Comparison of ENCODE assay signal across 8 cellular contexts in genomic region chr16:30351586-30352419, GRCh38. TPM values are rescaled to one million over a fixed set of nuclear protein-coding genes. Genes with fewer than 3 reads are reported as not detected.
A peak's percentile ranks its signal among the peaks of the same experiment; 100 is the strongest.
DNase-seq lines count a peak whose midpoint lies in the region; ATAC-seq and TF ChIP-seq lines count a peak whose summit lies in the region.

No MANE protein-coding gene starts in this region.

- no peak for ATAC-seq in stimulated activated memory B cell treated with anti-CD40 and anti-IgM and Interleukin-4, amounts not matched to agents 10 μg/mL and 1 μg/mL and 100 μg/mL, for 72 hours
- ATAC-seq in GM18907 (IDR thresholded peaks at IDR 0.05; ENCODE audit: unreplicated experiment) (no peak), HG03469 (IDR thresholded peaks at IDR 0.05; ENCODE audit: unreplicated experiment) (no peak), WTC11 (no peak)

- CTCF ChIA-PET in WTC11 (lab: Charles Lee) = interaction anchor here (0.9 kb wide), 1 partner anchor 264 kb away, joined by 3 read pairs; no protein-coding TSS in a partner anchor

- POLR2A ChIA-PET in WTC11 (lab: Charles Lee) = no interaction called here

- H3K4me1 Mint-ChIP-seq in HFFc6 (ENCODE audit: low read depth) (peaks cover 44% of the 10 kb centered on the region), WTC11 (peaks cover 15% of the 10 kb centered on the region)
- H3K4me1 Mint-ChIP-seq in stimulated activated memory B cell treated with anti-CD40 and anti-IgM and Interleukin-4, amounts not matched to agents 10 μg/mL and 1 μg/mL and 100 μg/mL, for 72 hours = peaks cover 75% of the 10 kb centered on the region

- peak overlapping the region; percentile 73 for H3K4me3 Mint-ChIP-seq in HFFc6
- H3K4me3 Mint-ChIP-seq in stimulated activated memory B cell treated with anti-CD40 and anti-IgM and Interleukin-4, amounts not matched to agents 10 μg/mL and 1 μg/mL and 100 μg/mL, for 72 hours = no peak overlapping the region
- H3K4me3 Mint-ChIP-seq in WTC11 = no peak overlapping the region

- H3K27me3 Mint-ChIP-seq in HFFc6 (ENCODE audit: insufficient read depth) (peaks cover 9% of the 10 kb centered on the region), WTC11 (ENCODE audit: low read depth) (no peaks in the 10 kb centered on the region)
- no peaks in the 10 kb centered on the region for H3K27me3 Mint-ChIP-seq in stimulated activated memory B cell treated with anti-CD40 and anti-IgM and Interleukin-4, amounts not matched to agents 10 μg/mL and 1 μg/mL and 100 μg/mL, for 72 hours

- DNase-seq in HFFc6 (peak; percentile 76), amniotic stem cell (lab: John Stamatoyannopoulos, UW) (peak; percentile 33), hepatic stellate cell (ENCODE audit: low spot score) (peak; percentile 58), WTC11 (ENCODE audit: low spot score) (no peak), NCI-H146 (lab: John Stamatoyannopoulos, UW) (no peak)

- TF ChIP-seq CTCF in HFFc6 (IDR thresholded peaks at IDR 0.05) (no peak), WTC11 (IDR thresholded peaks at IDR 0.05) (no peak)

- H3K27ac Mint-ChIP-seq in HFFc6 (peak overlapping the region; percentile 91), WTC11 (no peak overlapping the region)
- peak overlapping the region; percentile 82 for H3K27ac Mint-ChIP-seq in stimulated activated memory B cell treated with anti-CD40 and anti-IgM and Interleukin-4, amounts not matched to agents 10 μg/mL and 1 μg/mL and 100 μg/mL, for 72 hours

- peaks cover 27% of the 10 kb centered on the region for H3K36me3 Mint-ChIP-seq in HFFc6 (ENCODE audit: low read depth)
- peaks cover 57% of the 10 kb centered on the region for H3K36me3 Mint-ChIP-seq in stimulated activated memory B cell treated with anti-CD40 and anti-IgM and Interleukin-4, amounts not matched to agents 10 μg/mL and 1 μg/mL and 100 μg/mL, for 72 hours
- H3K36me3 Mint-ChIP-seq in WTC11 = peaks cover 28% of the 10 kb centered on the region

- no peaks in the 10 kb centered on the region for H3K9me3 Mint-ChIP-seq in HFFc6
- H3K9me3 Mint-ChIP-seq in stimulated activated memory B cell treated with anti-CD40 and anti-IgM and Interleukin-4, amounts not matched to agents 10 μg/mL and 1 μg/mL and 100 μg/mL, for 72 hours = no peaks in the 10 kb centered on the region
- H3K9me3 Mint-ChIP-seq in WTC11 = no peaks in the 10 kb centered on the region

TF ChIP-seq in WTC11, 78 proteins besides CTCF, POLR2A, EP300 and RAD21 (continues in another document):
- TF ChIP-seq SP1 (CRISPR knock-in tag; conservative IDR thresholded peaks at IDR 0.05) = no peak
- TF ChIP-seq, protein P1, sequence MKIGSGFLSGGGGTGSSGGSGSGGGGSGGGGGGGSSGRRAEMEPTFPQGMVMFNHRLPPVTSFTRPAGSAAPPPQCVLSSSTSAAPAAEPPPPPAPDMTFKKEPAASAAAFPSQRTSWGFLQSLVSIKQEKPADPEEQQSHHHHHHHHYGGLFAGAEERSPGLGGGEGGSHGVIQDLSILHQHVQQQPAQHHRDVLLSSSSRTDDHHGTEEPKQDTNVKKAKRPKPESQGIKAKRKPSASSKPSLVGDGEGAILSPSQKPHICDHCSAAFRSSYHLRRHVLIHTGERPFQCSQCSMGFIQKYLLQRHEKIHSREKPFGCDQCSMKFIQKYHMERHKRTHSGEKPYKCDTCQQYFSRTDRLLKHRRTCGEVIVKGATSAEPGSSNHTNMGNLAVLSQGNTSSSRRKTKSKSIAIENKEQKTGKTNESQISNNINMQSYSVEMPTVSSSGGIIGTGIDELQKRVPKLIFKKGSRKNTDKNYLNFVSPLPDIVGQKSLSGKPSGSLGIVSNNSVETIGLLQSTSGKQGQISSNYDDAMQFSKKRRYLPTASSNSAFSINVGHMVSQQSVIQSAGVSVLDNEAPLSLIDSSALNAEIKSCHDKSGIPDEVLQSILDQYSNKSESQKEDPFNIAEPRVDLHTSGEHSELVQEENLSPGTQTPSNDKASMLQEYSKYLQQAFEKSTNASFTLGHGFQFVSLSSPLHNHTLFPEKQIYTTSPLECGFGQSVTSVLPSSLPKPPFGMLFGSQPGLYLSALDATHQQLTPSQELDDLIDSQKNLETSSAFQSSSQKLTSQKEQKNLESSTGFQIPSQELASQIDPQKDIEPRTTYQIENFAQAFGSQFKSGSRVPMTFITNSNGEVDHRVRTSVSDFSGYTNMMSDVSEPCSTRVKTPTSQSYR (CRISPR knock-in tag; IDR thresholded peaks at IDR 0.05) = no peak
- TF ChIP-seq ELF4 (CRISPR knock-in tag; IDR thresholded peaks at IDR 0.05; ENCODE audit: low read depth) = no peak
- TF ChIP-seq ARID4B (CRISPR knock-in tag; IDR thresholded peaks at IDR 0.05; ENCODE audit: borderline replicate concordance) = no peak
- TF ChIP-seq TEAD1 (CRISPR knock-in tag; IDR thresholded peaks at IDR 0.05) = no peak
- TF ChIP-seq, protein P2, sequence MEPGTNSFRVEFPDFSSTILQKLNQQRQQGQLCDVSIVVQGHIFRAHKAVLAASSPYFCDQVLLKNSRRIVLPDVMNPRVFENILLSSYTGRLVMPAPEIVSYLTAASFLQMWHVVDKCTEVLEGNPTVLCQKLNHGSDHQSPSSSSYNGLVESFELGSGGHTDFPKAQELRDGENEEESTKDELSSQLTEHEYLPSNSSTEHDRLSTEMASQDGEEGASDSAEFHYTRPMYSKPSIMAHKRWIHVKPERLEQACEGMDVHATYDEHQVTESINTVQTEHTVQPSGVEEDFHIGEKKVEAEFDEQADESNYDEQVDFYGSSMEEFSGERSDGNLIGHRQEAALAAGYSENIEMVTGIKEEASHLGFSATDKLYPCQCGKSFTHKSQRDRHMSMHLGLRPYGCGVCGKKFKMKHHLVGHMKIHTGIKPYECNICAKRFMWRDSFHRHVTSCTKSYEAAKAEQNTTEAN (CRISPR knock-in tag; IDR thresholded peaks at IDR 0.05) = no peak
- no peak for TF ChIP-seq ZNF416 (CRISPR knock-in tag; IDR thresholded peaks at IDR 0.05)
- TF ChIP-seq TEAD4 (CRISPR knock-in tag; IDR thresholded peaks at IDR 0.05) = no peak
- TF ChIP-seq GRHL2 (CRISPR knock-in tag; IDR thresholded peaks at IDR 0.05; ENCODE audit: insufficient replicate concordance, severe bottlenecking) = no peak
- TF ChIP-seq ATF3 (CRISPR knock-in tag; conservative IDR thresholded peaks at IDR 0.05) = no peak

RNA-seq across cellular contexts. Expression of gene CD2BP2, which starts 3.3 kb away (rescaled TPM):
- 10 to 100 TPM; 76.2 to 91.0 (median 80.4) TPM for total RNA-seq in HFFc6 (2021; fragmentation: NEBNext Ultra II Directional; extraction: Animal tissue kit (Norgen Biotek cat#: 25700))
- total RNA-seq in WTC11 (2021) = 51.0 to 56.6 TPM (median 51.1 TPM) in 3 replicates

RNA-seq across cellular contexts. Expression of gene TBC1D10B, which starts 18.5 kb away (rescaled TPM):
- 10 to 100 TPM; 44.6 to 51.6 (median 46.3) TPM for total RNA-seq in HFFc6 (2021; fragmentation: NEBNext Ultra II Directional; extraction: Animal tissue kit (Norgen Biotek cat#: 25700))
- 33.4 to 40.5 TPM (median 34.6 TPM) in 3 replicates for total RNA-seq in WTC11 (2021)

RNA-seq across cellular contexts. Expression of gene MYL11, which starts 22.8 kb away (rescaled TPM):
- 1 to 10 TPM in 1 of 6 experiments, under 1 TPM in 2, not detected in 3; 0.77 to 1.2 (median 0.82) TPM for total RNA-seq in HFFc6 (2021; fragmentation: NEBNext Ultra II Directional; extraction: Animal tissue kit (Norgen Biotek cat#: 25700))
- total RNA-seq in WTC11 (2021) = 0.80 to 1.3 TPM (median 0.85 TPM) in 3 replicates

RNA-seq across cellular contexts. Expression of gene SEPTIN1, which starts 30.6 kb away (rescaled TPM):
- total RNA-seq in HFFc6 (2021; fragmentation: NEBNext Ultra II Directional; extraction: Animal tissue kit (Norgen Biotek cat#: 25700)) = 1 to 10 TPM; 1.5 to 2.8 (median 1.8) TPM
- total RNA-seq in WTC11 (2021) = 2.3 to 2.7 TPM (median 2.6 TPM) in 3 replicates

RNA-seq across cellular contexts. Expression of gene ZNF48, which starts 43.4 kb away (rescaled TPM):
- 1 to 10 TPM; 5.3 to 7.9 (median 6.1) TPM for total RNA-seq in HFFc6 (2021; fragmentation: NEBNext Ultra II Directional; extraction: Animal tissue kit (Norgen Biotek cat#: 25700))
- 31.3 to 39.3 TPM (median 32.1 TPM) in 3 replicates for total RNA-seq in WTC11 (2021)

Comparison
In these comparisons a context has a peak if more than half of its experiments do, and no peak if none do; other contexts are left out.
1. DNase-seq: peak in HFFc6 (single experiment), amniotic stem cell (single experiment) and hepatic stellate cell (single experiment); none in WTC11 (single experiment) and NCI-H146 (single experiment).